ENCODE assay signal across 23 cellular contexts in genomic region chr6:155122199-155122950, GRCh38.
A peak's percentile ranks its signal among the peaks of the same experiment; 100 is the strongest.
DNase-seq lines count a peak whose midpoint lies in the region; ATAC-seq and TF ChIP-seq lines count a peak whose summit lies in the region.
"Had no signal": no experiment of that assay in that cellular context is flagged by ENCODE, and none has a peak within 500 bp of the region (broad histone marks: within the 10 kb centered on the region; RNA-seq: fewer than 3 reads in every experiment).

No MANE protein-coding gene starts in this region.

- in situ Hi-C loops in IMR-90 (cut with MboI; ENCODE audit: low sequenced_read_pairs): no loop called here

- peak overlapping the region; percentile 2; the same call in 1 of the 2 replicates for H2BK20ac ChIP-seq in IMR-90 (ENCODE audit: low read depth, low read length)

- no peak for TF ChIP-seq POLR2A in IMR-90 (IDR thresholded peaks at IDR 0.05; ENCODE audit: low read depth, low read length)

- peaks cover 41% of the 10 kb centered on the region for H3F3A ChIP-seq in neural progenitor cell (ENCODE audit: low read depth)

- H2AK5ac ChIP-seq in IMR-90 (ENCODE audit: low read depth, low read length): peak overlapping the region; percentile 45; the same call in 1 of the 2 replicates

- H3K23ac ChIP-seq in IMR-90 (ENCODE audit: low read depth, low read length): no peak overlapping the region

- H3K27ac Mint-ChIP-seq in neural progenitor cell: peak overlapping the region; percentile 99
- H3K27ac Mint-ChIP-seq in activated CD4-positive, alpha-beta T cell treated with anti-CD3 and anti-CD28 coated beads, Interleukin-2, amount 10 ng/mL, durations not matched to agents 7 days and 5 days: no peak overlapping the region
- H3K27ac Mint-ChIP-seq: progenitor cell of endocrine pancreas; T-helper 1 cell treated with Interleukin-12 subunit alpha and Interleukin-12 subunit beta and Interleukin-4 antibody, amounts not matched to agents 30 μg/mL and 1 μg/mL, for 36 hours had no signal

- no peak overlapping the region for H3K4ac ChIP-seq in IMR-90 (ENCODE audit: low read depth, low read length)

- peak overlapping the region; percentile 22; the same call in 1 of the 2 replicates for H2BK120ac ChIP-seq in IMR-90 (ENCODE audit: low read depth, low read length)

- ATAC-seq in IMR-90 (ENCODE audit: low read depth) (no peak), HG03520 (IDR thresholded peaks at IDR 0.05; ENCODE audit: unreplicated experiment) (no peak)
- ATAC-seq: A549; esophagus mucosa; naive thymus-derived CD8-positive, alpha-beta T cell had no signal

- H3K27me3 ChIP-seq in ACC112 (ENCODE audit: insufficient read depth, low read length): no peaks in the 10 kb centered on the region
- H3K27me3 ChIP-seq in IMR-90 (ENCODE audit: control insufficient read depth, insufficient read depth, low read length): no peaks in the 10 kb centered on the region
- peaks cover 16% of the 10 kb centered on the region for H3K27me3 ChIP-seq in neural progenitor cell
- H3K27me3 ChIP-seq: adrenal gland, BE2C, colonic mucosa had no signal

- no peak for TF ChIP-seq CTCF in IMR-90 (conservative IDR thresholded peaks at IDR 0.05; ENCODE audit: low read depth, low read length)
- no peak for TF ChIP-seq CTCF in coronary artery (IDR thresholded peaks at IDR 0.05)
- TF ChIP-seq CTCF in neural progenitor cell (IDR thresholded peaks at IDR 0.05): no peak

- peaks cover 64% of the 10 kb centered on the region for H3K4me1 Mint-ChIP-seq in neural progenitor cell
- peaks cover 3% of the 10 kb centered on the region for H3K4me1 Mint-ChIP-seq in activated CD4-positive, alpha-beta T cell treated with anti-CD3 and anti-CD28 coated beads, Interleukin-2, amount 10 ng/mL, durations not matched to agents 7 days and 5 days

- no peak for DNase-seq in IMR-90
- no peak for DNase-seq in coronary artery (ENCODE audit: low spot score)
- DNase-seq in neural progenitor cell (ENCODE audit: low spot score): no peak
- no peak for DNase-seq in activated CD4-positive, alpha-beta T cell treated with anti-CD3 and anti-CD28 coated beads, Interleukin-2, amount 10 ng/mL, durations not matched to agents 7 days and 5 days
- DNase-seq in C1 segment of cervical spinal cord (lab: John Stamatoyannopoulos, UW): no peak
- no peak for DNase-seq in anterior cingulate cortex (lab: John Stamatoyannopoulos, UW)
- DNase-seq: activated CD4-positive, alpha-beta T cell treated with anti-CD3 and anti-CD28 coated beads, Interleukin-2, amount 10 ng/mL, durations not matched to agents 24 days and 14 days; activated naive CD4-positive, alpha-beta T cell; activated T-cell treated with anti-CD3 and anti-CD28 coated beads, Interleukin-2, amount 50 U/mL, for 48 hours; adrenal gland; colonic mucosa; foreskin melanocyte; GF-D8; left ventricle myocardium inferior; naive thymus-derived CD8-positive, alpha-beta T cell; NCI-H526 had no signal

- H3K4me2 ChIP-seq in IMR-90 (ENCODE audit: low read depth, low read length): no peak overlapping the region
- peak overlapping the region; percentile 66 for H3K4me2 ChIP-seq in neural progenitor cell
- H3K4me2 ChIP-seq: A549 had no signal

- peaks cover 3% of the 10 kb centered on the region for H3K36me3 Mint-ChIP-seq in neural progenitor cell
- H3K36me3 Mint-ChIP-seq in activated CD4-positive, alpha-beta T cell treated with anti-CD3 and anti-CD28 coated beads, Interleukin-2, amount 10 ng/mL, durations not matched to agents 7 days and 5 days (ENCODE audit: low read depth): no peaks in the 10 kb centered on the region
- H3K36me3 Mint-ChIP-seq: naive thymus-derived CD8-positive, alpha-beta T cell had no signal

- peaks cover 2% of the 10 kb centered on the region for H3K27me3 Mint-ChIP-seq in neural progenitor cell (ENCODE audit: insufficient read depth, low read depth)
- H3K27me3 Mint-ChIP-seq in activated CD4-positive, alpha-beta T cell treated with anti-CD3 and anti-CD28 coated beads, Interleukin-2, amount 10 ng/mL, durations not matched to agents 7 days and 5 days: no peaks in the 10 kb centered on the region
- H3K27me3 Mint-ChIP-seq: activated CD4-positive, alpha-beta T cell treated with anti-CD3 and anti-CD28 coated beads, Interleukin-2, amount 10 ng/mL, durations not matched to agents 24 days and 14 days had no signal

- dilution Hi-C loops in IMR-90 (cut with HindIII; ENCODE audit: low sequenced_read_pairs, unreplicated experiment): no loop called here

- H2BK5ac ChIP-seq in IMR-90 (ENCODE audit: low read depth, low read length, poor library complexity, severe bottlenecking): no peak overlapping the region

- H3K27ac ChIP-seq in ACC112 (ENCODE audit: low read depth, low read length): no peak overlapping the region
- no peak overlapping the region for H3K27ac ChIP-seq in IMR-90 (ENCODE audit: insufficient read depth, low read length)
- peak overlapping the region in 1 of 2 donors; percentile 44 for H3K27ac ChIP-seq in coronary artery
- no peak overlapping the region for H3K27ac ChIP-seq in neural progenitor cell
- H3K27ac ChIP-seq: A549, adrenal gland, colonic mucosa, left ventricle myocardium inferior had no signal

- H3K9ac ChIP-seq in IMR-90 (ENCODE audit: low read depth, low read length): no peak overlapping the region
- H3K9ac ChIP-seq in neural progenitor cell: no peak overlapping the region

- CTCF ChIA-PET in IMR-90 (lab: Yijun Ruan, JAX): no interaction called here
- CTCF ChIA-PET in activated CD4-positive, alpha-beta T cell treated with anti-CD3 and anti-CD28 coated beads, Interleukin-2, amount 10 ng/mL, durations not matched to agents 7 days and 5 days (lab: Charles Lee): interaction anchor here (1.2 kb wide), 1 partner anchor 16 kb away, joined by 4 read pairs; no protein-coding TSS in a partner anchor

- H2BK15ac ChIP-seq in IMR-90 (ENCODE audit: low read depth, low read length): no peak overlapping the region

- 0 out of 2 replicates have a peak, but pooled peaks cover 2% of the 10 kb centered on the region for H3K9me3 ChIP-seq in IMR-90 (ENCODE audit: control insufficient read depth, insufficient read depth, low read length)
- no peaks in the 10 kb centered on the region for H3K9me3 ChIP-seq in neural progenitor cell (ENCODE audit: low read depth)
- H3K9me3 ChIP-seq: A549, adrenal gland, BE2C, colonic mucosa, left ventricle myocardium inferior had no signal

- H3K56ac ChIP-seq in IMR-90 (ENCODE audit: extremely low read depth, insufficient read depth, low read length): no peak overlapping the region

- no peak overlapping the region for H3K14ac ChIP-seq in IMR-90 (replicated peaks; ENCODE audit: low read depth, low read length)

- H4K8ac ChIP-seq in IMR-90 (ENCODE audit: low read depth in 2 of 2, low read length in 2 of 2): no peak overlapping the region

- H3K4me3 Mint-ChIP-seq in neural progenitor cell: peak overlapping the region; percentile 81
- no peak overlapping the region for H3K4me3 Mint-ChIP-seq in activated CD4-positive, alpha-beta T cell treated with anti-CD3 and anti-CD28 coated beads, Interleukin-2, amount 10 ng/mL, durations not matched to agents 7 days and 5 days
- H3K4me3 Mint-ChIP-seq: naive thymus-derived CD8-positive, alpha-beta T cell; T-helper 1 cell treated with Interleukin-12 subunit alpha and Interleukin-12 subunit beta and Interleukin-4 antibody, amounts not matched to agents 30 μg/mL and 1 μg/mL, for 36 hours had no signal

- peak overlapping the region; percentile 11 for H4K91ac ChIP-seq in IMR-90 (ENCODE audit: insufficient read depth, low read depth, low read length)

- no peaks in the 10 kb centered on the region for H4K20me1 ChIP-seq in IMR-90 (ENCODE audit: insufficient read depth, low read length)
- H4K20me1 ChIP-seq in neural progenitor cell (ENCODE audit: low read depth): peaks cover 6% of the 10 kb centered on the region

- peaks cover 13% of the 10 kb centered on the region for H3K9me1 ChIP-seq in IMR-90 (ENCODE audit: insufficient read depth, low read length)

- no TSS peak for BruUV-seq in IMR-90 (replicated peaks; lab: Mats Ljungman, UMichigan)

- H2AFZ ChIP-seq in ACC112 (ENCODE audit: low read length, unreplicated experiment) (no peak overlapping the region), IMR-90 (replicated peaks; ENCODE audit: low read length, poor library complexity) (no peak overlapping the region), neural progenitor cell (replicated peaks) (peak overlapping the region; percentile 51)

- POLR2A ChIA-PET in IMR-90 (lab: Charles Lee; ENCODE audit: unreplicated experiment): no interaction called here
- POLR2A ChIA-PET in activated CD4-positive, alpha-beta T cell treated with anti-CD3 and anti-CD28 coated beads, Interleukin-2, amount 10 ng/mL, durations not matched to agents 7 days and 5 days (lab: Charles Lee): no interaction called here

- intact Hi-C loops in IMR-90 (cut with micrococcal nuclease): no loop called here

- H3K79me1 ChIP-seq in IMR-90 (ENCODE audit: low read depth in 1 of 2, low read length in 2 of 2): peaks cover 0 to 10% of the 10 kb centered on the region in 2 experiments; a peak in 2 of 4 replicates

- 0 out of 2 replicates have a peak overlapping the region, but pooled peaks have one; percentile 56 for H3K4me3 ChIP-seq in ACC112 (ENCODE audit: low read depth, low read length)
- H3K4me3 ChIP-seq in IMR-90 (ENCODE audit: insufficient read depth, low read depth, low read length): no peak overlapping the region
- H3K4me3 ChIP-seq in coronary artery: peak overlapping the region; percentile 41
- H3K4me3 ChIP-seq in neural progenitor cell: no peak overlapping the region
- H3K4me3 ChIP-seq: A549, adrenal gland, colonic mucosa had no signal

- WGBS in IMR-90 (ENCODE audit: extremely low coverage in 2 of 2, insufficient read length in 1 of 2), 2 experiments: no CpG with 5 or more reads among the region's 6 CpGs

- peaks cover 29% of the 10 kb centered on the region for H3K4me1 ChIP-seq in ACC112 (ENCODE audit: control insufficient read depth, insufficient read depth, low read length, unreplicated experiment)
- H3K4me1 ChIP-seq in IMR-90 (ENCODE audit: control insufficient read depth, insufficient read depth, low read length): peaks cover 14% of the 10 kb centered on the region
- H3K4me1 ChIP-seq in neural progenitor cell: peaks cover 44% of the 10 kb centered on the region
- H3K4me1 ChIP-seq: colonic mucosa had no signal

- no peaks in the 10 kb centered on the region for H3K79me2 ChIP-seq in ACC112 (ENCODE audit: control insufficient read depth, insufficient read depth, low read length, unreplicated experiment)
- H3K79me2 ChIP-seq in neural progenitor cell (ENCODE audit: low read depth): peaks cover 9% of the 10 kb centered on the region

- peaks cover 2% of the 10 kb centered on the region for H3K9me3 Mint-ChIP-seq in neural progenitor cell
- H3K9me3 Mint-ChIP-seq in activated CD4-positive, alpha-beta T cell treated with anti-CD3 and anti-CD28 coated beads, Interleukin-2, amount 10 ng/mL, durations not matched to agents 7 days and 5 days: no peaks in the 10 kb centered on the region
- H3K9me3 Mint-ChIP-seq: naive thymus-derived CD8-positive, alpha-beta T cell; T-helper 1 cell treated with Interleukin-12 subunit alpha and Interleukin-12 subunit beta and Interleukin-4 antibody, amounts not matched to agents 30 μg/mL and 1 μg/mL, for 36 hours had no signal

- no peaks in the 10 kb centered on the region for H3K36me3 ChIP-seq in ACC112 (ENCODE audit: insufficient read depth, low read length)
- H3K36me3 ChIP-seq in IMR-90 (ENCODE audit: control insufficient read depth, insufficient read depth, low read length): no peaks in the 10 kb centered on the region
- no peaks in the 10 kb centered on the region for H3K36me3 ChIP-seq in neural progenitor cell
- H3K36me3 ChIP-seq: adrenal gland, BE2C, colonic mucosa, left ventricle myocardium inferior had no signal

- H4K5ac ChIP-seq in IMR-90 (ENCODE audit: low read depth, low read length): no peak overlapping the region

- no peak overlapping the region for H3K18ac ChIP-seq in IMR-90 (ENCODE audit: low read depth, low read length)

- no peak overlapping the region for H2AK9ac ChIP-seq in IMR-90 (replicated peaks; ENCODE audit: low read depth, low read length, poor library complexity)

- no peak for TF ChIP-seq RAD21 in IMR-90 (IDR thresholded peaks at IDR 0.05; ENCODE audit: low read length)

Comparison
In these comparisons a context has a peak if more than half of its experiments do, and no peak if none do; other contexts are left out.
1. H3K4me3 ChIP-seq: peak in ACC112 (single experiment) and coronary artery (single experiment); none in IMR-90 (single experiment) and neural progenitor cell (single experiment).